In genomic region chr3:64686446-64686908, GRCh38 we compare ENCODE assay signal across 8 cellular contexts. TPM values are rescaled to one million over a fixed set of nuclear protein-coding genes. Genes with fewer than 3 reads are reported as not detected.
DNase-seq lines count a peak whose midpoint lies in the region; ATAC-seq and TF ChIP-seq lines count a peak whose summit lies in the region.

No MANE protein-coding gene starts in this region.

- H3K9me3 ChIP-seq in MM.1S (replicated peaks; ENCODE audit: insufficient read depth, low read length) (no peaks in the 10 kb centered on the region), endocrine pancreas (ENCODE audit: control insufficient read depth, low read length) (no peaks in the 10 kb centered on the region)

- H3K9me3 Mint-ChIP-seq in CD14-positive monocyte = peaks cover 0 to 10% (median 4%) of the 10 kb centered on the region in 7 donors
- no peaks in the 10 kb centered on the region for H3K9me3 Mint-ChIP-seq in mesothelial cell of epicardium
- no peaks in the 10 kb centered on the region for H3K9me3 Mint-ChIP-seq in activated T-helper 17 cell treated with anti-CD3 and anti-CD28 coated beads, Interleukin-2, amount 50 U/mL, for 72 hours

- no peaks in the 10 kb centered on the region for H3F3A ChIP-seq in MM.1S (ENCODE audit: insufficient read depth, low read length)

- H4K20me1 ChIP-seq in MM.1S (ENCODE audit: insufficient read depth, low read length) = no peaks in the 10 kb centered on the region

- H3K27me3 ChIP-seq in MM.1S (replicated peaks; ENCODE audit: insufficient read depth, low read length) = 0 out of 2 replicates have a peak, but pooled peaks cover 4% of the 10 kb centered on the region
- H3K27me3 ChIP-seq in endocrine pancreas (ENCODE audit: control insufficient read depth, insufficient read depth, low read length) = no peaks in the 10 kb centered on the region

- no peaks in the 10 kb centered on the region for H3K4me1 ChIP-seq in MM.1S (ENCODE audit: low read length)
- H3K4me1 ChIP-seq in endocrine pancreas (ENCODE audit: control insufficient read depth, insufficient read depth, low read length) = no peaks in the 10 kb centered on the region

- H3K36me3 ChIP-seq in MM.1S (replicated peaks; ENCODE audit: insufficient read depth, low read length) (no peaks in the 10 kb centered on the region), endocrine pancreas (ENCODE audit: control insufficient read depth, insufficient read depth, low read length) (no peaks in the 10 kb centered on the region)

- H3K79me2 ChIP-seq in MM.1S (ENCODE audit: low read length) = no peaks in the 10 kb centered on the region

- no peak overlapping the region for H3K27ac ChIP-seq in MM.1S (ENCODE audit: low read length)

- TF ChIP-seq CTCF in CD14-positive monocyte (IDR thresholded peaks at IDR 0.05) (no peak), MM.1S (IDR thresholded peaks at IDR 0.05; ENCODE audit: low read length) (no peak), mesothelial cell of epicardium (IDR thresholded peaks at IDR 0.05; ENCODE audit: unreplicated experiment) (no peak)

- DNase-seq in CD14-positive monocyte (ENCODE audit: low spot score) (no peak), MM.1S (peak; percentile 16), mesothelial cell of epicardium (ENCODE audit: low spot score in 2 of 2, unreplicated experiment in 2 of 2) (peak in 1 of 2 experiments; percentile 21), GM19240 (ENCODE audit: insufficient read length, low spot score) (no peak)
- no peak for DNase-seq in activated naive CD4-positive, alpha-beta T cell treated with anti-CD3 and anti-CD28 coated beads, Interleukin-2, amount 50 U/mL, for 16 hours

- peak overlapping the region; percentile 51 to 82 for H3K4me3 Mint-ChIP-seq in CD14-positive monocyte
- H3K4me3 Mint-ChIP-seq in mesothelial cell of epicardium = peak overlapping the region; percentile 95
- H3K4me3 Mint-ChIP-seq in activated T-helper 17 cell treated with anti-CD3 and anti-CD28 coated beads, Interleukin-2, amount 50 U/mL, for 72 hours = no peak overlapping the region

- H3K4me1 Mint-ChIP-seq in CD14-positive monocyte = no peaks in the 10 kb centered on the region
- H3K4me1 Mint-ChIP-seq in mesothelial cell of epicardium = peaks cover 35% of the 10 kb centered on the region
- no peaks in the 10 kb centered on the region for H3K4me1 Mint-ChIP-seq in activated T-helper 17 cell treated with anti-CD3 and anti-CD28 coated beads, Interleukin-2, amount 50 U/mL, for 72 hours

- 0 out of 2 replicates have a peak overlapping the region, but pooled peaks have one; percentile 9 for H2AFZ ChIP-seq in MM.1S (ENCODE audit: low read length)

- H3K27ac Mint-ChIP-seq in CD14-positive monocyte (no peak overlapping the region), mesothelial cell of epicardium (peak overlapping the region; percentile 95)
- no peak overlapping the region for H3K27ac Mint-ChIP-seq in activated T-helper 17 cell treated with anti-CD3 and anti-CD28 coated beads, Interleukin-2, amount 50 U/mL, for 72 hours

- no peaks in the 10 kb centered on the region for H3K9me2 ChIP-seq in MM.1S (replicated peaks; ENCODE audit: insufficient read depth, low read length)

- no peak overlapping the region for H3K9ac ChIP-seq in MM.1S (ENCODE audit: low read length)
- no peak overlapping the region for H3K9ac ChIP-seq in endocrine pancreas (ENCODE audit: control insufficient read depth, insufficient read depth, low read length)

- ATAC-seq in HG03175 (IDR thresholded peaks at IDR 0.05; ENCODE audit: unreplicated experiment) = no peak
- no peak for ATAC-seq in activated T-helper 17 cell treated with anti-CD3 and anti-CD28 coated beads, Interleukin-2, amount 50 U/mL, for 72 hours (replicated peaks)

- peaks cover 37 to 70% (median 46%) of the 10 kb centered on the region in 3 donors for H3K27me3 Mint-ChIP-seq in CD14-positive monocyte (ENCODE audit: low read depth in 3 of 3)
- peaks cover 38% of the 10 kb centered on the region for H3K27me3 Mint-ChIP-seq in mesothelial cell of epicardium (ENCODE audit: low read depth)
- peaks cover 39% of the 10 kb centered on the region for H3K27me3 Mint-ChIP-seq in activated T-helper 17 cell treated with anti-CD3 and anti-CD28 coated beads, Interleukin-2, amount 50 U/mL, for 72 hours

- intact Hi-C loops in CD14-positive monocyte (cut with micrococcal nuclease) = no loop called here

- H3K36me3 Mint-ChIP-seq in CD14-positive monocyte (no peaks in the 10 kb centered on the region), mesothelial cell of epicardium (no peaks in the 10 kb centered on the region)
- H3K36me3 Mint-ChIP-seq in activated T-helper 17 cell treated with anti-CD3 and anti-CD28 coated beads, Interleukin-2, amount 50 U/mL, for 72 hours (ENCODE audit: low read depth) = no peaks in the 10 kb centered on the region

- peak overlapping the region; percentile 39 for H3K4me3 ChIP-seq in MM.1S (ENCODE audit: low read length)
- peak overlapping the region; percentile 74 for H3K4me3 ChIP-seq in endocrine pancreas (ENCODE audit: control insufficient read depth, insufficient read depth, low read length)

- peak overlapping the region; percentile 69 for H3K4me2 ChIP-seq in MM.1S (ENCODE audit: low read depth, low read length)

RNA-seq across cellular contexts. Expression of gene ADAMTS9, which starts 1.3 kb away (rescaled TPM):
- polyA plus RNA-seq in CD14-positive monocyte = not detected
- 115 to 129 TPM (median 127 TPM) in 3 replicates for total RNA-seq in mesothelial cell of epicardium
- not detected for total RNA-seq in activated T-helper 17 cell treated with anti-CD3 and anti-CD28 coated beads, Interleukin-2, amount 50 U/mL, for 72 hours

Comparison
In these comparisons a context has a peak if more than half of its experiments do, and no peak if none do; other contexts are left out.
1. RNA of gene ADAMTS9, which starts 1.3 kb away (total RNA-seq): 115 to 129 TPM in mesothelial cell of epicardium; not detected in activated T-helper 17 cell treated with anti-CD3 and anti-CD28 coated beads, Interleukin-2, amount 50 U/mL, for 72 hours; every median in the first group is over 100 times any median in the second.